1 cellular context compared by ENCODE assay signal in the genomic region with DNA sequence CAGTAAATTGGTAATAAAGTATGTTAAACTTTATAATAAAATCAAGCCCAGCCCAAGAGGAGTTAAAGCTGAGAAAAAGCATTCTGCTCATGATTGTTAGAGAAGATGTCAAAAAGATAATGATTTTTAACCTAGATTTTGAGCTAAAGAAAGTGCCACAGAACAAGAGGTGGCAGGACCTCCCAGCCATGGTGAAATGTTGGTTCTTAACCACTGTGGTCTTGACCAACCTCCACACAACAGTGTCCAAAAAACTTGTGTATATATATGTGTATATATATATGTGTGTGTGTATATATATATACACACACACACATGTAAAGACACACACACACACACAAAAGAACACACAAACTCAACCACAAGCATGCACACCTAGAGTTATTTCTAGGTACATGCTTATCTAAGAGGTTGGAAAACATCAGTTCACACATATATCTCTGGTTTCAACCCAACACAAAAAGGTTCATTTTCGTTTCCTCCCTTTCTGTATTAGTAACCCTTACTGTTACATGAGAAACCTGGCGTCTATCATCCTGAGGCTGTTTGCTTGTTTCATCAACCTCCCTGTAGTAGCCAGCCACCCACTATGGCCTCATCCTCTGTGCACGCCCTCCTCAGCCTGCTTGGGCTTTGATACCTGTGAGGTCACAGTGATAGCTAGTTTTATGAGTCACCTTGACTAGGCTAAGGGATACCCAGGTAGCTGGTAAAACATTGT.
A peak's percentile ranks its signal among the peaks of the same experiment; 100 is the strongest.
TF ChIP-seq lines count a peak whose summit lies in the region.

No MANE protein-coding gene starts in this region.

TF ChIP-seq in GM12878, 131 proteins besides CTCF, POLR2A, EP300 and RAD21 (continued from another document):
- TF ChIP-seq ZNF687 (IDR thresholded peaks at IDR 0.05): 0 out of 2 replicates have a peak, but pooled peaks have one; percentile 52
- TF ChIP-seq CBX5 (IDR thresholded peaks at IDR 0.05; ENCODE audit: low read depth): no peak; the same call in 1 of the 2 replicates
- peak; percentile 88 for TF ChIP-seq MEF2B (IDR thresholded peaks at IDR 0.05; ENCODE audit: partially characterized antibody, poor library complexity, severe bottlenecking)
- TF ChIP-seq HDGF (IDR thresholded peaks at IDR 0.05): no peak
- peak; percentile 54; the same call in 1 of the 2 replicates for TF ChIP-seq MEF2A (IDR thresholded peaks at IDR 0.05; ENCODE audit: insufficient read depth, low read depth, low read length)
- TF ChIP-seq FOS (IDR thresholded peaks at IDR 0.05; ENCODE audit: borderline replicate concordance, extremely low read depth, insufficient read length): no peak
- TF ChIP-seq SKIL (IDR thresholded peaks at IDR 0.05; ENCODE audit: low read depth, poor library complexity, severe bottlenecking): peak; percentile 77
- TF ChIP-seq IKZF1 (conservative IDR thresholded peaks at IDR 0.05): peak; percentile 63
- peak; percentile 34 for TF ChIP-seq FOXK2 (IDR thresholded peaks at IDR 0.05)
- TF ChIP-seq EED (IDR thresholded peaks at IDR 0.05; ENCODE audit: low read depth): peak; percentile 62
- TF ChIP-seq MYB (IDR thresholded peaks at IDR 0.05; ENCODE audit: borderline replicate concordance, low read depth, low read length): no peak
- no peak for TF ChIP-seq SRF (IDR thresholded peaks at IDR 0.05; ENCODE audit: low read depth in 2 of 2, low read length in 2 of 2)
- TF ChIP-seq NFXL1 (IDR thresholded peaks at IDR 0.05; ENCODE audit: borderline replicate concordance): no peak
- TF ChIP-seq ATF2 (IDR thresholded peaks at IDR 0.05; ENCODE audit: low read length): peak; percentile 57
- no peak for TF ChIP-seq NR2C1 (IDR thresholded peaks at IDR 0.05)
- peak; percentile 72 to 82; a peak in 3 of 4 replicates for TF ChIP-seq IKZF2 (IDR thresholded peaks at IDR 0.05)
- 0 out of 4 replicates have a peak, but pooled peaks of 1 of the 2 experiments have one; percentile 31 for TF ChIP-seq ETV6 (conservative IDR thresholded peaks at IDR 0.05 in 1 of 2, IDR thresholded peaks at IDR 0.05 in 1 of 2; ENCODE audit: borderline replicate concordance in 1 of 2, low read depth in 1 of 2)
- TF ChIP-seq TCF3 (IDR thresholded peaks at IDR 0.05; ENCODE audit: borderline replicate concordance, insufficient read depth, low read depth, low read length): no peak
- no peak for TF ChIP-seq NRF1 (conservative IDR thresholded peaks at IDR 0.05; ENCODE audit: low read depth, low read length)
- no peak for TF ChIP-seq ESRRA (IDR thresholded peaks at IDR 0.05; ENCODE audit: low read length)
- no peak for TF ChIP-seq ASH2L (IDR thresholded peaks at IDR 0.05; ENCODE audit: borderline replicate concordance, low read depth)
- no peak for TF ChIP-seq ZNF24 (IDR thresholded peaks at IDR 0.05)
- TF ChIP-seq RUNX3 (IDR thresholded peaks at IDR 0.05; ENCODE audit: low read length): peak; percentile 84
- no peak for TF ChIP-seq CHD2 (IDR thresholded peaks at IDR 0.05; ENCODE audit: borderline replicate concordance, low read depth, low read length)
- TF ChIP-seq NFYA (IDR thresholded peaks at IDR 0.05; ENCODE audit: borderline replicate concordance, low read depth, low read length): no peak
- peak in 1 of 2 experiments; percentile 50; a peak in 2 of 4 replicates for TF ChIP-seq BHLHE40 (IDR thresholded peaks at IDR 0.05; ENCODE audit: borderline replicate concordance in 1 of 2, low read depth in 2 of 2, low read length in 1 of 2)
- TF ChIP-seq JUNB (IDR thresholded peaks at IDR 0.05): peak; percentile 60
- TF ChIP-seq MTA3 (IDR thresholded peaks at IDR 0.05; ENCODE audit: borderline replicate concordance, low read length): no peak
- TF ChIP-seq NBN (IDR thresholded peaks at IDR 0.05): 0 out of 2 replicates have a peak, but pooled peaks have one; percentile 65
- no peak for TF ChIP-seq GATAD2B (conservative IDR thresholded peaks at IDR 0.05; ENCODE audit: low read depth)
- no peak for TF ChIP-seq E2F4 (IDR thresholded peaks at IDR 0.05; ENCODE audit: low read depth, low read length)
- peak; percentile 81 for TF ChIP-seq MTA2 (IDR thresholded peaks at IDR 0.05; ENCODE audit: low read depth)
- TF ChIP-seq, protein P1, sequence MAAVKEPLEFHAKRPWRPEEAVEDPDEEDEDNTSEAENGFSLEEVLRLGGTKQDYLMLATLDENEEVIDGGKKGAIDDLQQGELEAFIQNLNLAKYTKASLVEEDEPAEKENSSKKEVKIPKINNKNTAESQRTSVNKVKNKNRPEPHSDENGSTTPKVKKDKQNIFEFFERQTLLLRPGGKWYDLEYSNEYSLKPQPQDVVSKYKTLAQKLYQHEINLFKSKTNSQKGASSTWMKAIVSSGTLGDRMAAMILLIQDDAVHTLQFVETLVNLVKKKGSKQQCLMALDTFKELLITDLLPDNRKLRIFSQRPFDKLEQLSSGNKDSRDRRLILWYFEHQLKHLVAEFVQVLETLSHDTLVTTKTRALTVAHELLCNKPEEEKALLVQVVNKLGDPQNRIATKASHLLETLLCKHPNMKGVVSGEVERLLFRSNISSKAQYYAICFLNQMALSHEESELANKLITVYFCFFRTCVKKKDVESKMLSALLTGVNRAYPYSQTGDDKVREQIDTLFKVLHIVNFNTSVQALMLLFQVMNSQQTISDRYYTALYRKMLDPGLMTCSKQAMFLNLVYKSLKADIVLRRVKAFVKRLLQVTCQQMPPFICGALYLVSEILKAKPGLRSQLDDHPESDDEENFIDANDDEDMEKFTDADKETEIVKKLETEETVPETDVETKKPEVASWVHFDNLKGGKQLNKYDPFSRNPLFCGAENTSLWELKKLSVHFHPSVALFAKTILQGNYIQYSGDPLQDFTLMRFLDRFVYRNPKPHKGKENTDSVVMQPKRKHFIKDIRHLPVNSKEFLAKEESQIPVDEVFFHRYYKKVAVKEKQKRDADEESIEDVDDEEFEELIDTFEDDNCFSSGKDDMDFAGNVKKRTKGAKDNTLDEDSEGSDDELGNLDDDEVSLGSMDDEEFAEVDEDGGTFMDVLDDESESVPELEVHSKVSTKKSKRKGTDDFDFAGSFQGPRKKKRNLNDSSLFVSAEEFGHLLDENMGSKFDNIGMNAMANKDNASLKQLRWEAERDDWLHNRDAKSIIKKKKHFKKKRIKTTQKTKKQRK (IDR thresholded peaks at IDR 0.05; ENCODE audit: low read depth, low read length): no peak
- no peak for TF ChIP-seq HDAC2 (IDR thresholded peaks at IDR 0.05)
- TF ChIP-seq EGR1 (IDR thresholded peaks at IDR 0.05; ENCODE audit: borderline replicate concordance in 1 of 2, low read depth in 2 of 2, low read length in 2 of 2): no peak
- no peak for TF ChIP-seq POLR2AphosphoS5 (IDR thresholded peaks at IDR 0.05; ENCODE audit: low read length)
- no peak for TF ChIP-seq RAD51 (IDR thresholded peaks at IDR 0.05)
- no peak for TF ChIP-seq TCF12 (IDR thresholded peaks at IDR 0.05; ENCODE audit: low read depth, low read length)
- TF ChIP-seq RELB (IDR thresholded peaks at IDR 0.05; ENCODE audit: low read depth): peak; percentile 82
- TF ChIP-seq, protein P2, sequence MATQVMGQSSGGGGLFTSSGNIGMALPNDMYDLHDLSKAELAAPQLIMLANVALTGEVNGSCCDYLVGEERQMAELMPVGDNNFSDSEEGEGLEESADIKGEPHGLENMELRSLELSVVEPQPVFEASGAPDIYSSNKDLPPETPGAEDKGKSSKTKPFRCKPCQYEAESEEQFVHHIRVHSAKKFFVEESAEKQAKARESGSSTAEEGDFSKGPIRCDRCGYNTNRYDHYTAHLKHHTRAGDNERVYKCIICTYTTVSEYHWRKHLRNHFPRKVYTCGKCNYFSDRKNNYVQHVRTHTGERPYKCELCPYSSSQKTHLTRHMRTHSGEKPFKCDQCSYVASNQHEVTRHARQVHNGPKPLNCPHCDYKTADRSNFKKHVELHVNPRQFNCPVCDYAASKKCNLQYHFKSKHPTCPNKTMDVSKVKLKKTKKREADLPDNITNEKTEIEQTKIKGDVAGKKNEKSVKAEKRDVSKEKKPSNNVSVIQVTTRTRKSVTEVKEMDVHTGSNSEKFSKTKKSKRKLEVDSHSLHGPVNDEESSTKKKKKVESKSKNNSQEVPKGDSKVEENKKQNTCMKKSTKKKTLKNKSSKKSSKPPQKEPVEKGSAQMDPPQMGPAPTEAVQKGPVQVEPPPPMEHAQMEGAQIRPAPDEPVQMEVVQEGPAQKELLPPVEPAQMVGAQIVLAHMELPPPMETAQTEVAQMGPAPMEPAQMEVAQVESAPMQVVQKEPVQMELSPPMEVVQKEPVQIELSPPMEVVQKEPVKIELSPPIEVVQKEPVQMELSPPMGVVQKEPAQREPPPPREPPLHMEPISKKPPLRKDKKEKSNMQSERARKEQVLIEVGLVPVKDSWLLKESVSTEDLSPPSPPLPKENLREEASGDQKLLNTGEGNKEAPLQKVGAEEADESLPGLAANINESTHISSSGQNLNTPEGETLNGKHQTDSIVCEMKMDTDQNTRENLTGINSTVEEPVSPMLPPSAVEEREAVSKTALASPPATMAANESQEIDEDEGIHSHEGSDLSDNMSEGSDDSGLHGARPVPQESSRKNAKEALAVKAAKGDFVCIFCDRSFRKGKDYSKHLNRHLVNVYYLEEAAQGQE (IDR thresholded peaks at IDR 0.05; ENCODE audit: low read depth, low read length): no peak
- TF ChIP-seq RBBP5 (conservative IDR thresholded peaks at IDR 0.05): no peak
- TF ChIP-seq ZZZ3 (IDR thresholded peaks at IDR 0.05; ENCODE audit: control insufficient read depth, insufficient read length, low read depth): no peak
- no peak for TF ChIP-seq SP1 (IDR thresholded peaks at IDR 0.05; ENCODE audit: low read depth, low read length)
- TF ChIP-seq LARP7 (IDR thresholded peaks at IDR 0.05): no peak
- TF ChIP-seq HDAC6 (IDR thresholded peaks at IDR 0.05; ENCODE audit: unreplicated experiment): no peak
- no peak for TF ChIP-seq CBX3 (IDR thresholded peaks at IDR 0.05; ENCODE audit: borderline replicate concordance, low read depth)
- no peak for TF ChIP-seq SREBF2 (IDR thresholded peaks at IDR 0.05; ENCODE audit: low read length)
